1 cellular context compared by ENCODE assay signal in the genomic region with DNA sequence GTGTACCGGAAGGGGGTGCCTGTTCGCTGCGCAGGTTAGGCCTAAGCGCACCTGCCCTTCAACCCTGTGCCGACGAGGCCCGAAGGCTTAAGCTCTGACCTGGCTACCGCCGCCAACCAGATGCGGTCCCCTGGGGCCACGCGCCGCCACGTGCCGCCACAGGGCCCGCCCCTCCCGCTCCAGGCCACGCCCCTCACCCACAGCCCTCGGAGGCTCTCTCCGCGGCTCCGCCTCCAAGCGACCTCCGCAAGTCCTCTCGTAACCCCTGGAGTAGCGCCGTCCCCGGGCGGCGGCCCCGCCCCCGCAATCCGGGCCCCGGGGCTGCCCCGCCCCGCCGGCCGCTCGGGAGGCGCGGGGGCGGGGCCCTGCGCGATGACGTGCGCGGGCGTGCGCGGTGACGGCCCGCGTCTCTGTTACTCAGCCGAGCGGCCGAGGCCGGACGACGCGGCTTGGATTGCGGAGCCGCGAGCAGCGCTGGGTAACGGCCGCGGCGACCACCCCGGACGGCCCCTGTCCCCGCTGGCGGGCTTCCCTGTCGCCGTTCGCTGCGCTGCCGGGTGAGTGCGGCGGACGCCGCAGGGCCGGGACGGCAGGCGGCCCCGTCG.
A peak's percentile ranks its signal among the peaks of the same experiment; 100 is the strongest.
TF ChIP-seq lines count a peak whose summit lies in the region.

A gene (plus strand): TSS at position 413 of the 605 bp plus-strand sequence. CDS start 94,984 bp downstream, outside the sequence.

TF ChIP-seq in HepG2, 621 proteins besides CTCF, POLR2A, EP300 and RAD21 (continued from another document and continues in another):
- TF ChIP-seq, protein P1, sequence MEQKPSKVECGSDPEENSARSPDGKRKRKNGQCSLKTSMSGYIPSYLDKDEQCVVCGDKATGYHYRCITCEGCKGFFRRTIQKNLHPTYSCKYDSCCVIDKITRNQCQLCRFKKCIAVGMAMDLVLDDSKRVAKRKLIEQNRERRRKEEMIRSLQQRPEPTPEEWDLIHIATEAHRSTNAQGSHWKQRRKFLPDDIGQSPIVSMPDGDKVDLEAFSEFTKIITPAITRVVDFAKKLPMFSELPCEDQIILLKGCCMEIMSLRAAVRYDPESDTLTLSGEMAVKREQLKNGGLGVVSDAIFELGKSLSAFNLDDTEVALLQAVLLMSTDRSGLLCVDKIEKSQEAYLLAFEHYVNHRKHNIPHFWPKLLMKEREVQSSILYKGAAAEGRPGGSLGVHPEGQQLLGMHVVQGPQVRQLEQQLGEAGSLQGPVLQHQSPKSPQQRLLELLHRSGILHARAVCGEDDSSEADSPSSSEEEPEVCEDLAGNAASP (CRISPR knock-in tag; IDR thresholded peaks at IDR 0.05; ENCODE audit: borderline replicate concordance) = peak; percentile 31; the same call in 1 of the 2 replicates
- TF ChIP-seq, protein P2, sequence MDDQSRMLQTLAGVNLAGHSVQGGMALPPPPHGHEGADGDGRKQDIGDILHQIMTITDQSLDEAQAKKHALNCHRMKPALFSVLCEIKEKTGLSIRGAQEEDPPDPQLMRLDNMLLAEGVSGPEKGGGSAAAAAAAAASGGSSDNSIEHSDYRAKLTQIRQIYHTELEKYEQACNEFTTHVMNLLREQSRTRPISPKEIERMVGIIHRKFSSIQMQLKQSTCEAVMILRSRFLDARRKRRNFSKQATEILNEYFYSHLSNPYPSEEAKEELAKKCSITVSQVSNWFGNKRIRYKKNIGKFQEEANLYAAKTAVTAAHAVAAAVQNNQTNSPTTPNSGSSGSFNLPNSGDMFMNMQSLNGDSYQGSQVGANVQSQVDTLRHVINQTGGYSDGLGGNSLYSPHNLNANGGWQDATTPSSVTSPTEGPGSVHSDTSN (CRISPR knock-in tag; IDR thresholded peaks at IDR 0.05; ENCODE audit: borderline replicate concordance) = 0 out of 2 replicates have a peak, but pooled peaks have one; percentile 37
- TF ChIP-seq, protein P3, sequence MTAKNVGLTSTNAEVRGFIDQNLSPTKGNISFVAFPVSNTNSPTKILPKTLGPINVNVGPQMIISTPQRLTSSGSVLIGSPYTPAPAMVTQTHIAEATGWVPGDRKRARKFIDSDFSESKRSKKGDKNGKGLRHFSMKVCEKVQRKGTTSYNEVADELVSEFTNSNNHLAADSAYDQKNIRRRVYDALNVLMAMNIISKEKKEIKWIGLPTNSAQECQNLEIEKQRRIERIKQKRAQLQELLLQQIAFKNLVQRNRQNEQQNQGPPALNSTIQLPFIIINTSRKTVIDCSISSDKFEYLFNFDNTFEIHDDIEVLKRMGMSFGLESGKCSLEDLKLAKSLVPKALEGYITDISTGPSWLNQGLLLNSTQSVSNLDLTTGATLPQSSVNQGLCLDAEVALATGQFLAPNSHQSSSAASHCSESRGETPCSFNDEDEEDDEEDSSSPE (CRISPR knock-in tag; IDR thresholded peaks at IDR 0.05) = peak; percentile 89
- no peak for TF ChIP-seq KAT2B (IDR thresholded peaks at IDR 0.05; ENCODE audit: borderline replicate concordance, low read depth, low read length)
- TF ChIP-seq MZF1 (CRISPR knock-in tag; IDR thresholded peaks at IDR 0.05; ENCODE audit: borderline replicate concordance) = no peak
- TF ChIP-seq SMYD3 (CRISPR knock-in tag; IDR thresholded peaks at IDR 0.05) = no peak
- TF ChIP-seq, protein P4, sequence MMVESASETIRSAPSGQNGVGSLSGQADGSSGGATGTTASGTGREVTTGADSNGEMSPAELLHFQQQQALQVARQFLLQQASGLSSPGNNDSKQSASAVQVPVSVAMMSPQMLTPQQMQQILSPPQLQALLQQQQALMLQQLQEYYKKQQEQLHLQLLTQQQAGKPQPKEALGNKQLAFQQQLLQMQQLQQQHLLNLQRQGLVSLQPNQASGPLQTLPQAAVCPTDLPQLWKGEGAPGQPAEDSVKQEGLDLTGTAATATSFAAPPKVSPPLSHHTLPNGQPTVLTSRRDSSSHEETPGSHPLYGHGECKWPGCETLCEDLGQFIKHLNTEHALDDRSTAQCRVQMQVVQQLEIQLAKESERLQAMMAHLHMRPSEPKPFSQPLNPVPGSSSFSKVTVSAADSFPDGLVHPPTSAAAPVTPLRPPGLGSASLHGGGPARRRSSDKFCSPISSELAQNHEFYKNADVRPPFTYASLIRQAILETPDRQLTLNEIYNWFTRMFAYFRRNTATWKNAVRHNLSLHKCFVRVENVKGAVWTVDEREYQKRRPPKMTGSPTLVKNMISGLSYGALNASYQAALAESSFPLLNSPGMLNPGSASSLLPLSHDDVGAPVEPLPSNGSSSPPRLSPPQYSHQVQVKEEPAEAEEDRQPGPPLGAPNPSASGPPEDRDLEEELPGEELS (CRISPR knock-in tag; IDR thresholded peaks at IDR 0.05) = no peak; the same call in 1 of the 2 replicates
- TF ChIP-seq GATAD1 (CRISPR knock-in tag; IDR thresholded peaks at IDR 0.05) = 0 out of 2 replicates have a peak, but pooled peaks have one; percentile 3
- no peak; the same call in 1 of the 2 replicates for TF ChIP-seq BCL6 (CRISPR knock-in tag; IDR thresholded peaks at IDR 0.05)
- peak; percentile 71; the same call in 1 of the 2 replicates for TF ChIP-seq ZNF253 (CRISPR knock-in tag; IDR thresholded peaks at IDR 0.05; ENCODE audit: borderline replicate concordance)
- TF ChIP-seq PHF8 (CRISPR knock-in tag; IDR thresholded peaks at IDR 0.05) = peak; percentile 76; the same call in 1 of the 2 replicates
- no peak for TF ChIP-seq RELA (CRISPR knock-in tag; IDR thresholded peaks at IDR 0.05)
- no peak for TF ChIP-seq MED8 (CRISPR knock-in tag; IDR thresholded peaks at IDR 0.05; ENCODE audit: insufficient replicate concordance)
- no peak for TF ChIP-seq JARID2 (CRISPR knock-in tag; IDR thresholded peaks at IDR 0.05; ENCODE audit: insufficient replicate concordance)
- TF ChIP-seq, protein P5, sequence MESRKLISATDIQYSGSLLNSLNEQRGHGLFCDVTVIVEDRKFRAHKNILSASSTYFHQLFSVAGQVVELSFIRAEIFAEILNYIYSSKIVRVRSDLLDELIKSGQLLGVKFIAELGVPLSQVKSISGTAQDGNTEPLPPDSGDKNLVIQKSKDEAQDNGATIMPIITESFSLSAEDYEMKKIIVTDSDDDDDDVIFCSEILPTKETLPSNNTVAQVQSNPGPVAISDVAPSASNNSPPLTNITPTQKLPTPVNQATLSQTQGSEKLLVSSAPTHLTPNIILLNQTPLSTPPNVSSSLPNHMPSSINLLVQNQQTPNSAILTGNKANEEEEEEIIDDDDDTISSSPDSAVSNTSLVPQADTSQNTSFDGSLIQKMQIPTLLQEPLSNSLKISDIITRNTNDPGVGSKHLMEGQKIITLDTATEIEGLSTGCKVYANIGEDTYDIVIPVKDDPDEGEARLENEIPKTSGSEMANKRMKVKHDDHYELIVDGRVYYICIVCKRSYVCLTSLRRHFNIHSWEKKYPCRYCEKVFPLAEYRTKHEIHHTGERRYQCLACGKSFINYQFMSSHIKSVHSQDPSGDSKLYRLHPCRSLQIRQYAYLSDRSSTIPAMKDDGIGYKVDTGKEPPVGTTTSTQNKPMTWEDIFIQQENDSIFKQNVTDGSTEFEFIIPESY (CRISPR knock-in tag; IDR thresholded peaks at IDR 0.05) = no peak
- TF ChIP-seq, protein P6, sequence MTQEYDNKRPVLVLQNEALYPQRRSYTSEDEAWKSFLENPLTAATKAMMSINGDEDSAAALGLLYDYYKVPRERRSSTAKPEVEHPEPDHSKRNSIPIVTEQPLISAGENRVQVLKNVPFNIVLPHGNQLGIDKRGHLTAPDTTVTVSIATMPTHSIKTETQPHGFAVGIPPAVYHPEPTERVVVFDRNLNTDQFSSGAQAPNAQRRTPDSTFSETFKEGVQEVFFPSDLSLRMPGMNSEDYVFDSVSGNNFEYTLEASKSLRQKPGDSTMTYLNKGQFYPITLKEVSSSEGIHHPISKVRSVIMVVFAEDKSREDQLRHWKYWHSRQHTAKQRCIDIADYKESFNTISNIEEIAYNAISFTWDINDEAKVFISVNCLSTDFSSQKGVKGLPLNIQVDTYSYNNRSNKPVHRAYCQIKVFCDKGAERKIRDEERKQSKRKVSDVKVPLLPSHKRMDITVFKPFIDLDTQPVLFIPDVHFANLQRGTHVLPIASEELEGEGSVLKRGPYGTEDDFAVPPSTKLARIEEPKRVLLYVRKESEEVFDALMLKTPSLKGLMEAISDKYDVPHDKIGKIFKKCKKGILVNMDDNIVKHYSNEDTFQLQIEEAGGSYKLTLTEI (CRISPR knock-in tag; conservative IDR thresholded peaks at IDR 0.05) = no peak
- TF ChIP-seq ZNF451 (CRISPR knock-in tag; IDR thresholded peaks at IDR 0.05) = peak; percentile 85
- TF ChIP-seq BRCA1 (CRISPR knock-in tag; IDR thresholded peaks at IDR 0.05) = 0 out of 2 replicates have a peak, but pooled peaks have one; percentile 75
- no peak for TF ChIP-seq NFE2L1 (CRISPR knock-in tag; IDR thresholded peaks at IDR 0.05; ENCODE audit: borderline replicate concordance)
- TF ChIP-seq ZNF296 (CRISPR knock-in tag; conservative IDR thresholded peaks at IDR 0.05) = no peak
- TF ChIP-seq, protein P7, sequence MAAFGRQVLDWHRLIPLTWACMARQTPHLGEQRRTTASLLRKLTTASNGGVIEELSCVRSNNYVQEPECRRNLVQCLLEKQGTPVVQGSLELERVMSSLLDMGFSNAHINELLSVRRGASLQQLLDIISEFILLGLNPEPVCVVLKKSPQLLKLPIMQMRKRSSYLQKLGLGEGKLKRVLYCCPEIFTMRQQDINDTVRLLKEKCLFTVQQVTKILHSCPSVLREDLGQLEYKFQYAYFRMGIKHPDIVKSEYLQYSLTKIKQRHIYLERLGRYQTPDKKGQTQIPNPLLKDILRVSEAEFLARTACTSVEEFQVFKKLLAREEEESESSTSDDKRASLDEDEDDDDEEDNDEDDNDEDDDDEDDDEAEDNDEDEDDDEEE (CRISPR knock-in tag; IDR thresholded peaks at IDR 0.05) = peak; percentile 95
- peak; percentile 95 for TF ChIP-seq SALL1 (CRISPR knock-in tag; IDR thresholded peaks at IDR 0.05)
- no peak for TF ChIP-seq RFXANK (CRISPR knock-in tag; IDR thresholded peaks at IDR 0.05)
- no peak; the same call in 1 of the 2 replicates for TF ChIP-seq TOPORS (CRISPR knock-in tag; IDR thresholded peaks at IDR 0.05)
- no peak for TF ChIP-seq MAFG (CRISPR knock-in tag; IDR thresholded peaks at IDR 0.05)
- peak; percentile 82; the same call in 1 of the 2 replicates for TF ChIP-seq SNAI1 (CRISPR knock-in tag; IDR thresholded peaks at IDR 0.05; ENCODE audit: borderline replicate concordance)
- TF ChIP-seq ZBTB21 (CRISPR knock-in tag; IDR thresholded peaks at IDR 0.05) = no peak
- TF ChIP-seq NR1H2 (CRISPR knock-in tag; IDR thresholded peaks at IDR 0.05; ENCODE audit: borderline replicate concordance, low read depth) = no peak
- TF ChIP-seq, protein P8, sequence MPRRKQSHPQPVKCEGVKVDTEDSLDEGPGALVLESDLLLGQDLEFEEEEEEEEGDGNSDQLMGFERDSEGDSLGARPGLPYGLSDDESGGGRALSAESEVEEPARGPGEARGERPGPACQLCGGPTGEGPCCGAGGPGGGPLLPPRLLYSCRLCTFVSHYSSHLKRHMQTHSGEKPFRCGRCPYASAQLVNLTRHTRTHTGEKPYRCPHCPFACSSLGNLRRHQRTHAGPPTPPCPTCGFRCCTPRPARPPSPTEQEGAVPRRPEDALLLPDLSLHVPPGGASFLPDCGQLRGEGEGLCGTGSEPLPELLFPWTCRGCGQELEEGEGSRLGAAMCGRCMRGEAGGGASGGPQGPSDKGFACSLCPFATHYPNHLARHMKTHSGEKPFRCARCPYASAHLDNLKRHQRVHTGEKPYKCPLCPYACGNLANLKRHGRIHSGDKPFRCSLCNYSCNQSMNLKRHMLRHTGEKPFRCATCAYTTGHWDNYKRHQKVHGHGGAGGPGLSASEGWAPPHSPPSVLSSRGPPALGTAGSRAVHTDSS (CRISPR knock-in tag; conservative IDR thresholded peaks at IDR 0.05) = no peak
- peak; percentile 88 for TF ChIP-seq ZFX (CRISPR knock-in tag; IDR thresholded peaks at IDR 0.05; ENCODE audit: low read depth)
- TF ChIP-seq ZNF619 (CRISPR knock-in tag; IDR thresholded peaks at IDR 0.05) = no peak
- TF ChIP-seq, protein P9, sequence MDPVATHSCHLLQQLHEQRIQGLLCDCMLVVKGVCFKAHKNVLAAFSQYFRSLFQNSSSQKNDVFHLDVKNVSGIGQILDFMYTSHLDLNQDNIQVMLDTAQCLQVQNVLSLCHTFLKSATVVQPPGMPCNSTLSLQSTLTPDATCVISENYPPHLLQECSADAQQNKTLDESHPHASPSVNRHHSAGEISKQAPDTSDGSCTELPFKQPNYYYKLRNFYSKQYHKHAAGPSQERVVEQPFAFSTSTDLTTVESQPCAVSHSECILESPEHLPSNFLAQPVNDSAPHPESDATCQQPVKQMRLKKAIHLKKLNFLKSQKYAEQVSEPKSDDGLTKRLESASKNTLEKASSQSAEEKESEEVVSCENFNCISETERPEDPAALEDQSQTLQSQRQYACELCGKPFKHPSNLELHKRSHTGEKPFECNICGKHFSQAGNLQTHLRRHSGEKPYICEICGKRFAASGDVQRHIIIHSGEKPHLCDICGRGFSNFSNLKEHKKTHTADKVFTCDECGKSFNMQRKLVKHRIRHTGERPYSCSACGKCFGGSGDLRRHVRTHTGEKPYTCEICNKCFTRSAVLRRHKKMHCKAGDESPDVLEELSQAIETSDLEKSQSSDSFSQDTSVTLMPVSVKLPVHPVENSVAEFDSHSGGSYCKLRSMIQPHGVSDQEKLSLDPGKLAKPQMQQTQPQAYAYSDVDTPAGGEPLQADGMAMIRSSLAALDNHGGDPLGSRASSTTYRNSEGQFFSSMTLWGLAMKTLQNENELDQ (CRISPR knock-in tag; IDR thresholded peaks at IDR 0.05; ENCODE audit: borderline replicate concordance) = no peak
- TF ChIP-seq HOXA3 (CRISPR knock-in tag; IDR thresholded peaks at IDR 0.05) = peak; percentile 18
- TF ChIP-seq SAP130 (CRISPR knock-in tag; IDR thresholded peaks at IDR 0.05; ENCODE audit: low read depth) = peak; percentile 69
- TF ChIP-seq RFX5 (IDR thresholded peaks at IDR 0.05; ENCODE audit: low read depth, low read length) = no peak
- TF ChIP-seq PAWR (CRISPR knock-in tag; IDR thresholded peaks at IDR 0.05; ENCODE audit: borderline replicate concordance) = no peak
- peak; percentile 57; the same call in 1 of the 2 replicates for TF ChIP-seq HDAC2 (CRISPR knock-in tag; IDR thresholded peaks at IDR 0.05)
- peak; percentile 79; the same call in 1 of the 2 replicates for TF ChIP-seq ZNF546 (CRISPR knock-in tag; conservative IDR thresholded peaks at IDR 0.05)
- TF ChIP-seq THYN1 (CRISPR knock-in tag; IDR thresholded peaks at IDR 0.05; ENCODE audit: borderline replicate concordance, low read depth) = no peak
- no peak for TF ChIP-seq ZSCAN30 (CRISPR knock-in tag; IDR thresholded peaks at IDR 0.05)
- no peak for TF ChIP-seq U2AF1 (optimal IDR thresholded peaks at IDR 0.05; ENCODE audit: low read depth, low read length)
- TF ChIP-seq SMARCE1 (IDR thresholded peaks at IDR 0.05; ENCODE audit: borderline replicate concordance) = no peak
- TF ChIP-seq, protein P10, sequence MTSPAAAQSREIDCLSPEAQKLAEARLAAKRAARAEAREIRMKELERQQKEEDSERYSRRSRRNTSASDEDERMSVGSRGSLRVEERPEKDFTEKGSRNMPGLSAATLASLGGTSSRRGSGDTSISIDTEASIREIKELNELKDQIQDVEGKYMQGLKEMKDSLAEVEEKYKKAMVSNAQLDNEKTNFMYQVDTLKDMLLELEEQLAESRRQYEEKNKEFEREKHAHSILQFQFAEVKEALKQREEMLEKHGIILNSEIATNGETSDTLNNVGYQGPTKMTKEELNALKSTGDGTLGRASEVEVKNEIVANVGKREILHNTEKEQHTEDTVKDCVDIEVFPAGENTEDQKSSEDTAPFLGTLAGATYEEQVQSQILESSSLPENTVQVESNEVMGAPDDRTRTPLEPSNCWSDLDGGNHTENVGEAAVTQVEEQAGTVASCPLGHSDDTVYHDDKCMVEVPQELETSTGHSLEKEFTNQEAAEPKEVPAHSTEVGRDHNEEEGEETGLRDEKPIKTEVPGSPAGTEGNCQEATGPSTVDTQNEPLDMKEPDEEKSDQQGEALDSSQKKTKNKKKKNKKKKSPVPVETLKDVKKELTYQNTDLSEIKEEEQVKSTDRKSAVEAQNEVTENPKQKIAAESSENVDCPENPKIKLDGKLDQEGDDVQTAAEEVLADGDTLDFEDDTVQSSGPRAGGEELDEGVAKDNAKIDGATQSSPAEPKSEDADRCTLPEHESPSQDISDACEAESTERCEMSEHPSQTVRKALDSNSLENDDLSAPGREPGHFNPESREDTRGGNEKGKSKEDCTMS (CRISPR knock-in tag; conservative IDR thresholded peaks at IDR 0.05) = no peak
- no peak for TF ChIP-seq SIN3A (IDR thresholded peaks at IDR 0.05; ENCODE audit: borderline replicate concordance, low read depth, low read length)
